1 cellular context compared by ENCODE assay signal in the genomic region with DNA sequence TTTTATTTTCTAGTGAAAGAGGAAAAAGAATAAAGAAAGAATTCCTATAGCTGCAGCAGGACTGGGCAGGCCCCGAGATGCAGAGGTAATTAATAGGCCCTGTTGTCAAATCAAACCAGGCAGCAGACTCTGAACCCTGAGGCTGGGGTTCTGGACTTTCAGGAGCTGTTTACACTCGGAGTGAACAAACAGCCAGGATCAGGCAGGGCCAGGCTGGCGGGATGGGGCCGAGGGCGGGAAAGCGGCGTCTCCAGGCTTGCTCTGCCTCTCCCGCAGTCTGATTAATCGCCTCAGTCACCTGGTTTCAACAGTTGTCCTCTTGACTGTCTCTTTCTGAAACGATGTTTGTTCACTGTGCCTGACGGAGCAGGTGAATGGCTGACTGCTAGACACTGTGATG.
TF ChIP-seq lines count a peak whose summit lies in the region.

No MANE protein-coding gene starts in this region.

TF ChIP-seq in WTC11, 78 proteins besides CTCF, POLR2A, EP300 and RAD21 (continued from another document):
- TF ChIP-seq, protein P1, sequence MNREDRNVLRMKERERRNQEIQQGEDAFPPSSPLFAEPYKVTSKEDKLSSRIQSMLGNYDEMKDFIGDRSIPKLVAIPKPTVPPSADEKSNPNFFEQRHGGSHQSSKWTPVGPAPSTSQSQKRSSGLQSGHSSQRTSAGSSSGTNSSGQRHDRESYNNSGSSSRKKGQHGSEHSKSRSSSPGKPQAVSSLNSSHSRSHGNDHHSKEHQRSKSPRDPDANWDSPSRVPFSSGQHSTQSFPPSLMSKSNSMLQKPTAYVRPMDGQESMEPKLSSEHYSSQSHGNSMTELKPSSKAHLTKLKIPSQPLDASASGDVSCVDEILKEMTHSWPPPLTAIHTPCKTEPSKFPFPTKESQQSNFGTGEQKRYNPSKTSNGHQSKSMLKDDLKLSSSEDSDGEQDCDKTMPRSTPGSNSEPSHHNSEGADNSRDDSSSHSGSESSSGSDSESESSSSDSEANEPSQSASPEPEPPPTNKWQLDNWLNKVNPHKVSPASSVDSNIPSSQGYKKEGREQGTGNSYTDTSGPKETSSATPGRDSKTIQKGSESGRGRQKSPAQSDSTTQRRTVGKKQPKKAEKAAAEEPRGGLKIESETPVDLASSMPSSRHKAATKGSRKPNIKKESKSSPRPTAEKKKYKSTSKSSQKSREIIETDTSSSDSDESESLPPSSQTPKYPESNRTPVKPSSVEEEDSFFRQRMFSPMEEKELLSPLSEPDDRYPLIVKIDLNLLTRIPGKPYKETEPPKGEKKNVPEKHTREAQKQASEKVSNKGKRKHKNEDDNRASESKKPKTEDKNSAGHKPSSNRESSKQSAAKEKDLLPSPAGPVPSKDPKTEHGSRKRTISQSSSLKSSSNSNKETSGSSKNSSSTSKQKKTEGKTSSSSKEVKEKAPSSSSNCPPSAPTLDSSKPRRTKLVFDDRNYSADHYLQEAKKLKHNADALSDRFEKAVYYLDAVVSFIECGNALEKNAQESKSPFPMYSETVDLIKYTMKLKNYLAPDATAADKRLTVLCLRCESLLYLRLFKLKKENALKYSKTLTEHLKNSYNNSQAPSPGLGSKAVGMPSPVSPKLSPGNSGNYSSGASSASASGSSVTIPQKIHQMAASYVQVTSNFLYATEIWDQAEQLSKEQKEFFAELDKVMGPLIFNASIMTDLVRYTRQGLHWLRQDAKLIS (CRISPR knock-in tag; IDR thresholded peaks at IDR 0.05; ENCODE audit: borderline replicate concordance): no peak
- no peak for TF ChIP-seq ZNF423 (CRISPR knock-in tag; IDR thresholded peaks at IDR 0.05)
TF ChIP-seq in WTC11: peak in this region for 0.
